8 cellular contexts compared by ENCODE assay signal in genomic region chr22:29071261-29072045, GRCh38. TPM values are rescaled to one million over a fixed set of nuclear protein-coding genes. Genes with fewer than 3 reads are reported as not detected.
A peak's percentile ranks its signal among the peaks of the same experiment; 100 is the strongest.
DNase-seq lines count a peak whose midpoint lies in the region; ATAC-seq, FAIRE-seq and TF ChIP-seq lines count a peak whose summit lies in the region.

No MANE protein-coding gene starts in this region.

- no peak overlapping the region for H4K91ac ChIP-seq in IMR-90 (ENCODE audit: insufficient read depth, low read depth, low read length)

- no peak overlapping the region for H2AK5ac ChIP-seq in IMR-90 (ENCODE audit: low read depth, low read length)

- no peaks in the 10 kb centered on the region for H3K36me3 ChIP-seq in CD8-positive, alpha-beta T cell (ENCODE audit: insufficient read depth, low read length)
- H3K36me3 ChIP-seq in IMR-90 (ENCODE audit: control insufficient read depth, insufficient read depth, low read length) (no peaks in the 10 kb centered on the region), heart right ventricle (no peaks in the 10 kb centered on the region), gastrocnemius medialis (no peaks in the 10 kb centered on the region)

- H2BK5ac ChIP-seq in IMR-90 (ENCODE audit: low read depth, low read length, poor library complexity, severe bottlenecking) = no peak overlapping the region

- no peaks in the 10 kb centered on the region for H3K9me3 ChIP-seq in CD8-positive, alpha-beta T cell (ENCODE audit: low read length)
- no peaks in the 10 kb centered on the region for H3K9me3 ChIP-seq in IMR-90 (ENCODE audit: control insufficient read depth, insufficient read depth, low read length)
- no peaks in the 10 kb centered on the region for H3K9me3 ChIP-seq in heart right ventricle
- no peaks in the 10 kb centered on the region for H3K9me3 ChIP-seq in gastrocnemius medialis

- no peak overlapping the region for H4K5ac ChIP-seq in IMR-90 (ENCODE audit: low read depth, low read length)

- H3K4ac ChIP-seq in IMR-90 (ENCODE audit: low read depth, low read length) = no peak overlapping the region

- no peaks in the 10 kb centered on the region for H3K36me3 Mint-ChIP-seq in CD8-positive, alpha-beta T cell

- H3K27ac Mint-ChIP-seq in CD8-positive, alpha-beta T cell = no peak overlapping the region

- H3K27ac ChIP-seq in CD8-positive, alpha-beta T cell (ENCODE audit: low read depth, low read length) = no peak overlapping the region
- H3K27ac ChIP-seq in IMR-90 (ENCODE audit: insufficient read depth, low read length) (no peak overlapping the region), heart right ventricle (peak overlapping the region in 1 of 10 donors; percentile 5), gastrocnemius medialis (peak overlapping the region in 1 of 4 donors; percentile 16)

- peak overlapping the region; percentile 21; the same call in 1 of the 2 replicates for H3K4me2 ChIP-seq in IMR-90 (ENCODE audit: low read depth, low read length)

- H3K27me3 ChIP-seq in CD8-positive, alpha-beta T cell (ENCODE audit: insufficient read depth, low read length) = peaks cover 18% of the 10 kb centered on the region
- peaks cover 28% of the 10 kb centered on the region for H3K27me3 ChIP-seq in IMR-90 (ENCODE audit: control insufficient read depth, insufficient read depth, low read length)
- H3K27me3 ChIP-seq in heart right ventricle = peaks cover 0 to 81% (median 0%) of the 10 kb centered on the region in 7 donors
- no peaks in the 10 kb centered on the region for H3K27me3 ChIP-seq in gastrocnemius medialis

- peaks cover 47% of the 10 kb centered on the region for H3K27me3 Mint-ChIP-seq in CD8-positive, alpha-beta T cell (ENCODE audit: low read depth)

- 26% methylated on average over 3 of the region's 60 CpGs; no CpG with 5 or more reads in 1 of the 2 experiments for WGBS in IMR-90 (ENCODE audit: extremely low coverage in 2 of 2, insufficient read length in 1 of 2), 2 experiments
- WGBS in heart right ventricle, 2 donors = 6 to 10% methylated on average over 60 of the region's 60 CpGs

- peaks cover 27% of the 10 kb centered on the region for H3K4me1 ChIP-seq in CD8-positive, alpha-beta T cell (ENCODE audit: insufficient read depth, low read length)
- H3K4me1 ChIP-seq in IMR-90 (ENCODE audit: control insufficient read depth, insufficient read depth, low read length) (no peaks in the 10 kb centered on the region), heart right ventricle (peaks cover 4 to 45% (median 29%) of the 10 kb centered on the region in 9 donors), gastrocnemius medialis (peaks cover 21 to 37% of the 10 kb centered on the region in 2 donors)

- peak in 3 of 7 experiments; percentile 27 to 54 (median 43) for DNase-seq in CD8-positive, alpha-beta T cell
- DNase-seq in IMR-90 = peak; percentile 7
- DNase-seq in activated effector memory CD4-positive, alpha-beta T cell treated with Interleukin-2 at 50 U/mL for 16 hours = peak; percentile 8
- peak in 1 of 2 donors; percentile 51 for DNase-seq in heart right ventricle
- no peak for DNase-seq in gastrocnemius medialis
- DNase-seq in T1000 (lab: John Stamatoyannopoulos, UW) = no peak
- no peak for DNase-seq in urothelium cell line (ENCODE audit: low spot score)

- peaks cover 26% of the 10 kb centered on the region for H3K4me1 Mint-ChIP-seq in CD8-positive, alpha-beta T cell (ENCODE audit: low read depth)

- H3K79me1 ChIP-seq in IMR-90 (ENCODE audit: low read depth in 1 of 2, low read length in 2 of 2) = no peaks in the 10 kb centered on the region

- POLR2A ChIA-PET in CD8-positive, alpha-beta T cell (lab: Charles Lee) = no interaction called here
- POLR2A ChIA-PET in IMR-90 (lab: Charles Lee; ENCODE audit: unreplicated experiment) = no interaction called here

- BruUV-seq in IMR-90 (replicated peaks; lab: Mats Ljungman, UMichigan) = no TSS peak

- H2AK9ac ChIP-seq in IMR-90 (replicated peaks; ENCODE audit: low read depth, low read length, poor library complexity) = no peak overlapping the region

- no peaks in the 10 kb centered on the region for H3K9me3 Mint-ChIP-seq in CD8-positive, alpha-beta T cell

- ATAC-seq in CD8-positive, alpha-beta T cell = no peak
- no peak for ATAC-seq in IMR-90 (ENCODE audit: low read depth)
- peak in 4 of 8 donors; percentile 13 to 26 (median 22) for ATAC-seq in heart right ventricle
- ATAC-seq in gastrocnemius medialis = no peak
- no peak for ATAC-seq in HG03280 (IDR thresholded peaks at IDR 0.05; ENCODE audit: unreplicated experiment)

- TF ChIP-seq RAD21 in IMR-90 (IDR thresholded peaks at IDR 0.05; ENCODE audit: low read length) = no peak

- no peak for TF ChIP-seq CTCF in CD8-positive, alpha-beta T cell (IDR thresholded peaks at IDR 0.05)
- TF ChIP-seq CTCF in IMR-90 (conservative IDR thresholded peaks at IDR 0.05; ENCODE audit: low read depth, low read length) (no peak), heart right ventricle (IDR thresholded peaks at IDR 0.05) (no peak), gastrocnemius medialis (IDR thresholded peaks at IDR 0.05 in 4 of 5, conservative IDR thresholded peaks at IDR 0.05 in 1 of 5) (no peak)

- H2BK20ac ChIP-seq in IMR-90 (ENCODE audit: low read depth, low read length) = no peak overlapping the region

- H2BK120ac ChIP-seq in IMR-90 (ENCODE audit: low read depth, low read length) = no peak overlapping the region

- no peak overlapping the region for H2BK15ac ChIP-seq in IMR-90 (ENCODE audit: low read depth, low read length)

- no peak overlapping the region; the same call in 1 of the 2 replicates for H3K23ac ChIP-seq in IMR-90 (ENCODE audit: low read depth, low read length)

- peaks cover 2% of the 10 kb centered on the region; the same call in 1 of the 2 replicates for H3K9me1 ChIP-seq in IMR-90 (ENCODE audit: insufficient read depth, low read length)

- intact Hi-C loops in CD8-positive, alpha-beta T cell (cut with DNase I, micrococcal nuclease) = loop anchor here (1.0 to 5.0 kb wide), 2 partner anchors 119 to 188 kb away; partner anchors contain the start of gene ZNRF3 (in 2 of the 2)
- intact Hi-C loops in IMR-90 (cut with micrococcal nuclease) (loop anchor here (5.0 kb wide), 1 partner anchor 81 kb away; no protein-coding TSS in a partner anchor), heart right ventricle (cut with DNase I) (loop anchor here in 4 of 10 donors (5.0 to 10.0 kb wide), 2 partner anchors 81 to 83 kb away; no protein-coding TSS in a partner anchor), gastrocnemius medialis (cut with DNase I; ENCODE audit: low total_unique reads) (loop anchor here (5.0 kb wide), 2 partner anchors 81 to 196 kb away; partner anchors contain the start of genes EWSR1 and RHBDD3)

- no peak for FAIRE-seq in urothelium cell line (lab: Jason Lieb, UNC)

- in situ Hi-C loops in IMR-90 (cut with MboI; ENCODE audit: low sequenced_read_pairs) (no loop called here), gastrocnemius medialis (cut with MboI; ENCODE audit: low sequenced_read_pairs in 4 of 4) (no loop called here)

- H3K14ac ChIP-seq in IMR-90 (replicated peaks; ENCODE audit: low read depth, low read length) = no peak overlapping the region

- H2AFZ ChIP-seq in IMR-90 (replicated peaks; ENCODE audit: low read length, poor library complexity) = peak overlapping the region; percentile 3

- H4K20me1 ChIP-seq in IMR-90 (ENCODE audit: insufficient read depth, low read length) = no peaks in the 10 kb centered on the region

- no peak overlapping the region for H3K56ac ChIP-seq in IMR-90 (ENCODE audit: extremely low read depth, insufficient read depth, low read length)

- H3K4me3 ChIP-seq in CD8-positive, alpha-beta T cell (ENCODE audit: low read depth, low read length) = peak overlapping the region; percentile 61
- no peak overlapping the region for H3K4me3 ChIP-seq in IMR-90 (ENCODE audit: insufficient read depth, low read depth, low read length)
- peak overlapping the region in 9 of 10 donors; percentile 13 to 86 (median 62) for H3K4me3 ChIP-seq in heart right ventricle
- H3K4me3 ChIP-seq in gastrocnemius medialis = peak overlapping the region; percentile 29 to 40 (median 38)

- CTCF ChIA-PET in CD8-positive, alpha-beta T cell (lab: Charles Lee) = interaction anchor here (1.1 kb wide), 1 partner anchor 471 kb away, joined by 3 read pairs; no protein-coding TSS in a partner anchor
- CTCF ChIA-PET in IMR-90 (lab: Yijun Ruan, JAX) = no interaction called here

- peak overlapping the region; percentile 79 for H3K4me3 Mint-ChIP-seq in CD8-positive, alpha-beta T cell

- no peak overlapping the region for H3K9ac ChIP-seq in IMR-90 (ENCODE audit: low read depth, low read length)

- no peak overlapping the region for H3K18ac ChIP-seq in IMR-90 (ENCODE audit: low read depth, low read length)

- no peak overlapping the region for H4K8ac ChIP-seq in IMR-90 (ENCODE audit: low read depth in 2 of 2, low read length in 2 of 2)

- no peak for TF ChIP-seq POLR2A in IMR-90 (IDR thresholded peaks at IDR 0.05; ENCODE audit: low read depth, low read length)
- no peak for TF ChIP-seq POLR2A in gastrocnemius medialis (IDR thresholded peaks at IDR 0.05)

- dilution Hi-C loops in IMR-90 (cut with HindIII; ENCODE audit: low sequenced_read_pairs, unreplicated experiment) = no loop called here

TF ChIP-seq in IMR-90, 13 proteins besides CTCF, POLR2A, EP300 and RAD21 (continues in another document):
- no peak for TF ChIP-seq BHLHE40 (IDR thresholded peaks at IDR 0.05; ENCODE audit: low read depth, low read length)
- TF ChIP-seq RFX5 (IDR thresholded peaks at IDR 0.05; ENCODE audit: low read depth, low read length) = no peak
- no peak for TF ChIP-seq SMC3 (IDR thresholded peaks at IDR 0.05; ENCODE audit: low read depth, low read length)
- no peak for TF ChIP-seq RCOR1 (IDR thresholded peaks at IDR 0.05; ENCODE audit: insufficient replicate concordance, low read length)
- TF ChIP-seq CEBPB (IDR thresholded peaks at IDR 0.05; ENCODE audit: low read depth, low read length) = no peak
- no peak for TF ChIP-seq FOS (IDR thresholded peaks at IDR 0.05; ENCODE audit: low read depth, low read length)
- TF ChIP-seq MAFK (IDR thresholded peaks at IDR 0.05; ENCODE audit: low read depth, low read length) = no peak
- no peak for TF ChIP-seq CHD1 (IDR thresholded peaks at IDR 0.05; ENCODE audit: low read depth, low read length)

RNA-seq across cellular contexts. Expression of gene KREMEN1, which starts 1.4 kb away (rescaled TPM):
- not detected for total RNA-seq in CD8-positive, alpha-beta T cell
- total RNA-seq in IMR-90 (2012; rRNA removed) (2.5 and 2.9 TPM in 2 replicates), heart right ventricle (10 to 100 TPM; 16.1 to 46.3 (median 37.5) TPM), gastrocnemius medialis (10 to 100 TPM in 3 of 4 donors, 1 to 10 TPM in 1; 7.5 to 35.8 (median 15.4) TPM)
- polyA plus RNA-seq in IMR-90 (2012; rRNA removed) (4.6 and 5.1 TPM in 2 replicates), heart right ventricle (10 to 100 TPM in 1 of 2 donors, 1 to 10 TPM in 1; 7.4 to 14.9 TPM)
- 2.1 and 4.9 TPM in 2 replicates for polyA plus RNA-seq in IMR-90 (2012; cell fraction: cytosol; rRNA removed)
- polyA plus RNA-seq in IMR-90 (2012; cell fraction: nucleus; rRNA removed; ENCODE audit: low replicate concordance) = 2.4 and 2.8 TPM in 2 replicates

RNA-seq across cellular contexts. Expression of gene C22orf31, which starts 9.8 kb away (rescaled TPM):
- total RNA-seq in CD8-positive, alpha-beta T cell = not detected
- total RNA-seq in IMR-90 (2012; rRNA removed) (not detected in 2 replicates), heart right ventricle (under 1 TPM in 1 of 10 donors, not detected in 9; 0.24 TPM), gastrocnemius medialis (not detected)
- polyA plus RNA-seq in IMR-90 (2012; rRNA removed) (not detected in 2 replicates), heart right ventricle (not detected)
- not detected in 2 replicates for polyA plus RNA-seq in IMR-90 (2012; cell fraction: cytosol; rRNA removed)
- not detected in 2 replicates for polyA plus RNA-seq in IMR-90 (2012; cell fraction: nucleus; rRNA removed; ENCODE audit: low replicate concordance)

Comparison
In these comparisons a context has a peak if more than half of its experiments do, and no peak if none do; other contexts are left out.
1. DNase-seq: peak in IMR-90 (single experiment) and activated effector memory CD4-positive, alpha-beta T cell treated with Interleukin-2 at 50 U/mL for 16 hours (single experiment); none in gastrocnemius medialis (0 of 2), T1000 (single experiment) and urothelium cell line (single experiment).